In the genomic region with DNA sequence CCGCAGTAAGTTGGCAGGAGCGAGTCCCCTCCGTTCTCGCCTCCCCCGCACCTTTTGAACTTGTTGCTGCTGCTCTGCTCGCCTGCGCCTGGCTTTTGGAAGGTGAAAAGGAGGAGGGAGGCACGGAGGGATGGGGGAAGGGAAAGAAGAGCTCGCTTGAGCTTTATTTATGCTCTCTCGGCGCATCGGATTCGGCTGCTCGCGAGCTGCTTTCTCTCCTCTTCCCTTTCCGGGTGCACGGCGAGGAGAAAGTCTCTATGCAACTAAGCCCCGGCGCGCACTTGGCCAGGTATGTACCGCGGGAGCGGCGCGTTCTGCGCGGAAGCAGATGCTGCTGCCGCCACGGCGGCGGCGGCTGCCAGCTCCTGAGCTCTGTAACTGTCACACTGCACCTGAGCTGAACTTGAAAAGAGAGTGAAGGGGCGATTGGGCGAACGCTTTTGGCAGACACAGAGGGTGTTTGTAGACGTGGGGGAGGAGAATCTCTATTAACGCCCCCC, we compare ENCODE assay signal across 8 cellular contexts. TPM values are rescaled to one million over a fixed set of nuclear protein-coding genes. Genes with fewer than 3 reads are reported as not detected.
A peak's percentile ranks its signal among the peaks of the same experiment; 100 is the strongest.
DNase-seq lines count a peak whose midpoint lies in the region; ATAC-seq and TF ChIP-seq lines count a peak whose summit lies in the region.

No MANE protein-coding gene starts in this region.

- H3K36me3 ChIP-seq in ES-I3 (ENCODE audit: insufficient read depth, low read length) (no peaks in the 10 kb centered on the region), SK-N-MC (ENCODE audit: insufficient read depth, low read length) (no peaks in the 10 kb centered on the region)

- ATAC-seq in GM21360 (IDR thresholded peaks at IDR 0.05; ENCODE audit: unreplicated experiment) = peak; percentile 59
- ATAC-seq in HG03565 (IDR thresholded peaks at IDR 0.05; ENCODE audit: unreplicated experiment) = peak; percentile 51
- ATAC-seq in foreskin keratinocyte = peak; percentile 76

- 0 out of 2 replicates have a peak, but pooled peaks cover 4% of the 10 kb centered on the region for H3K4me1 ChIP-seq in ES-I3 (ENCODE audit: insufficient read depth, low read length)
- no peaks in the 10 kb centered on the region for H3K4me1 ChIP-seq in foreskin keratinocyte

- H3K27ac ChIP-seq in SK-N-MC (no peak overlapping the region), foreskin keratinocyte (no peak overlapping the region)

- TF ChIP-seq CTCF in foreskin keratinocyte (conservative IDR thresholded peaks at IDR 0.05) = no peak

- DNase-seq in SK-N-MC (ENCODE audit: low read depth, low spot score) (no peak), foreskin keratinocyte (peak; percentile 20 to 26), nucleus accumbens (lab: John Stamatoyannopoulos, UW) (peak in 42 of 56 donors; percentile 7 to 85 (median 48)), NOMO-1 treated with DMSO at 0.1 percent for 48 hours (lab: John Stamatoyannopoulos, UW; ENCODE audit: unreplicated experiment) (no peak), LoVo (ENCODE audit: low spot score) (no peak)

- H3K4me3 ChIP-seq in SK-N-MC = peak overlapping the region; percentile 88

- H3K9me3 ChIP-seq in ES-I3 (ENCODE audit: control insufficient read depth, insufficient read depth, low read length) = no peaks in the 10 kb centered on the region
- H3K9me3 ChIP-seq in SK-N-MC (ENCODE audit: low read depth, low read length) = no peaks in the 10 kb centered on the region

- H3K27me3 ChIP-seq in foreskin keratinocyte = peaks cover 21% of the 10 kb centered on the region

- H3K9ac ChIP-seq in ES-I3 (ENCODE audit: low read depth, low read length) = peak overlapping the region; percentile 53
- no peak overlapping the region for H3K9ac ChIP-seq in SK-N-MC (ENCODE audit: insufficient read length)

RNA-seq across cellular contexts. Expression of gene KCND2, which starts 0.6 kb away (rescaled TPM):
- not detected in 2 replicates for total RNA-seq in foreskin keratinocyte
- not detected in 2 replicates for polyA plus RNA-seq in foreskin keratinocyte

Comparison
In these comparisons a context has a peak if more than half of its experiments do, and no peak if none do; other contexts are left out.
1. DNase-seq: peak in foreskin keratinocyte (2 of 2) and nucleus accumbens (42 of 56); none in SK-N-MC (single experiment), NOMO-1 treated with DMSO at 0.1 percent for 48 hours (single experiment) and LoVo (single experiment).
2. Peak in every context shown above with its lines, with median percentiles within 50 percentile points of each other: ATAC-seq.